In the genomic region with DNA sequence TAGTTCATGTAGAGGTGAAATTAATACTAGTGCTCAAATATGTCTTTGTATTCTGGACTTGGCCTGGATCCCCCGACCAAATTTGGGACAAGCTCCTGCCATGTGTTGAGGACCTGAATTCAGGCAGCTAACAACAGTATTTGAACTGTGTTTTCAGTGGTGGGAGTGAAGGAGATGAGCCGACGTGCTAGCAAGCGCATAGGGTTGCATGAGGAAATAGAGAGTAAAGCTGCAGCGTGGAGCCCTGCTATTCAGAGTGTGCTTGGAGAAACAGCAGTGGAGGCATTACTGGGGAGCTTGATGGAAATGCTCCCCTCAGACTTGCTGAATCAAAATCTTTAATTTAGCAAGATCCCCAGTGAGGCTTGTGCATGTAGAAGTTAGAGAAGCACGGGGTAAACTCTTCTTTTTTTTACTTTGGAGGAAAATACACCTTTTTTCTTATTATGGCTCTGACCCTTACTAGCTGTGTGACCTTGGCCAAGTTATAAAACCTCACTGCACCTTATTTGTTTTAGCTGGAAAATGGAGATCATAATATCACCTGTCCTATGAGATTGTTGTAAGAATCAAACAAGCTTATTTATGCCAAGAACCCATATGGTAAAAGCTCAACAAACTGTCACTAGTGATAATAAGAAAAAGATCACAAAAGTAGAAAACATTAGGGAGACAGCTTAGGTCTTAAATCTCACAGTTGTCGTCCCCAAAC, we compare ENCODE assay signal across 24 cellular contexts.
DNase-seq lines count a peak whose midpoint lies in the region; ATAC-seq and TF ChIP-seq lines count a peak whose summit lies in the region.
"Had no signal": no experiment of that assay in that cellular context is flagged by ENCODE, and none has a peak within 500 bp of the region (broad histone marks: within the 10 kb centered on the region; RNA-seq: fewer than 3 reads in every experiment).

No MANE protein-coding gene starts in this region.

- no peaks in the 10 kb centered on the region for H3K79me1 ChIP-seq in H9 (ENCODE audit: insufficient read depth, low read depth, low read length, poor library complexity, severe bottlenecking)

- H3K4me2 ChIP-seq in H9 (ENCODE audit: insufficient read depth, insufficient read length, low read length) = no peak overlapping the region

- no peak overlapping the region for H3K56ac ChIP-seq in H9 (ENCODE audit: insufficient read length, low read depth, low read length)

- H3K27me3 ChIP-seq in H9 (ENCODE audit: insufficient read depth, low read length) (no peaks in the 10 kb centered on the region), muscle layer of duodenum (ENCODE audit: low read depth, low read length) (no peaks in the 10 kb centered on the region), stomach (no peaks in the 10 kb centered on the region)
- H3K27me3 ChIP-seq: testis had no signal

- no peak for TF ChIP-seq EP300 in stomach (IDR thresholded peaks at IDR 0.05)

- no peaks in the 10 kb centered on the region for H3K23me2 ChIP-seq in H9 (ENCODE audit: insufficient read length, low read depth, low read length, poor library complexity, severe bottlenecking)

- H3K9me3 ChIP-seq in H9 (ENCODE audit: control insufficient read depth, low read depth, low read length) (no peaks in the 10 kb centered on the region), muscle layer of duodenum (ENCODE audit: control insufficient read depth in 1 of 2, low read length in 2 of 2) (no peaks in the 10 kb centered on the region), stomach (no peaks in the 10 kb centered on the region)
- H3K9me3 ChIP-seq: lower lobe of right lung, mucosa of descending colon, prostate gland, testis had no signal

- H4K91ac ChIP-seq in H9 (ENCODE audit: insufficient read length, low read depth, low read length) = peak overlapping the region; percentile 15

- no peak for ATAC-seq in HG03159 (IDR thresholded peaks at IDR 0.05; ENCODE audit: unreplicated experiment)
- ATAC-seq: lower lobe of right lung, mucosa of descending colon had no signal

- H3K23ac ChIP-seq in H9 (ENCODE audit: insufficient read length, low read depth, low read length) = no peak overlapping the region

- H4K8ac ChIP-seq in H9 (replicated peaks; ENCODE audit: insufficient read length, low read depth, low read length) = no peak overlapping the region

- 0 out of 5 replicates have a peak, but pooled peaks cover 0 to 2% of the 10 kb centered on the region in 2 experiments for H3K9me3 Mint-ChIP-seq in H9
- H3K9me3 Mint-ChIP-seq in brain = no peaks in the 10 kb centered on the region
- H3K9me3 Mint-ChIP-seq: activated B cell treated with CpG ODN at 0.5 μM for 24 hours; activated naive CD8-positive, alpha-beta T cell treated with anti-CD3 and anti-CD28 coated beads for 36 hours; CD8-positive, alpha-beta memory T cell; HFFc6 had no signal

- H4K5ac ChIP-seq in H9 (ENCODE audit: insufficient read length, low read depth, low read length) = no peak overlapping the region

- H3K18ac ChIP-seq in H9 (ENCODE audit: insufficient read length, low read depth, low read length) = no peak overlapping the region

- no peak overlapping the region for H3K4ac ChIP-seq in H9 (ENCODE audit: low read depth, low read length)

- no peak overlapping the region for H2BK120ac ChIP-seq in H9 (ENCODE audit: low read depth, low read length, poor library complexity, severe bottlenecking)

- no peaks in the 10 kb centered on the region for H3K79me2 ChIP-seq in H9 (ENCODE audit: insufficient read depth, low read length)

- H3K36me3 Mint-ChIP-seq in H9 (ENCODE audit: insufficient read depth in 1 of 3, low read depth in 3 of 3) (peaks cover 7 to 22% (median 14%) of the 10 kb centered on the region in 3 experiments), brain (no peaks in the 10 kb centered on the region)

- peaks cover 9 to 17% of the 10 kb centered on the region in 2 donors for H3K36me3 ChIP-seq in muscle layer of duodenum (ENCODE audit: control insufficient read depth in 1 of 2, insufficient read depth in 2 of 2, low read length in 2 of 2)
- peaks cover 0 to 18% (median 4%) of the 10 kb centered on the region in 4 donors for H3K36me3 ChIP-seq in stomach
- H3K36me3 ChIP-seq: prostate gland had no signal

- H3K4me3 ChIP-seq in muscle layer of duodenum (ENCODE audit: low read depth in 1 of 2, low read length in 2 of 2) (no peak overlapping the region), stomach (no peak overlapping the region)
- H3K4me3 ChIP-seq: lower lobe of right lung, mucosa of descending colon, prostate gland, testis had no signal

- H3K4me3 Mint-ChIP-seq in H9 = peak overlapping the region in 1 of 2 experiments; percentile 53; a peak in 3 of 5 replicates
- no peak overlapping the region for H3K4me3 Mint-ChIP-seq in brain
- H3K4me3 Mint-ChIP-seq: activated B cell treated with CpG ODN at 0.5 μM for 24 hours; activated naive CD8-positive, alpha-beta T cell treated with anti-CD3 and anti-CD28 coated beads for 36 hours; HFFc6 had no signal

- no peak overlapping the region for H2BK20ac ChIP-seq in H9 (ENCODE audit: low read depth, low read length, poor library complexity, severe bottlenecking)

- H2AFZ ChIP-seq in H9 (ENCODE audit: low read length) = no peak overlapping the region

- H3K14ac ChIP-seq in H9 (ENCODE audit: insufficient read depth, low read length) = peak overlapping the region; percentile 2; the same call in 1 of the 2 replicates

- intact Hi-C loops in stomach (cut with DNase I; ENCODE audit: low total_unique reads) = no loop called here

- H3K27ac Mint-ChIP-seq in H9 (peak overlapping the region; percentile 73 to 99 (median 87); a peak in 6 of 7 replicates), brain (peak overlapping the region in 4 of 5 experiments; percentile 28 to 89 (median 79))
- H3K27ac Mint-ChIP-seq: activated B cell treated with CpG ODN at 0.5 μM for 24 hours; activated naive CD8-positive, alpha-beta T cell treated with anti-CD3 and anti-CD28 coated beads for 36 hours had no signal

- no peak overlapping the region for H2BK15ac ChIP-seq in H9 (ENCODE audit: low read depth, low read length)

- H3K27ac ChIP-seq in H9 (ENCODE audit: insufficient read length, low read depth, low read length) = no peak overlapping the region
- peak overlapping the region; percentile 41 for H3K27ac ChIP-seq in muscle layer of duodenum (ENCODE audit: low read length)
- peak overlapping the region in 3 of 5 donors; percentile 30 to 76 (median 36) for H3K27ac ChIP-seq in stomach
- H3K27ac ChIP-seq: lower lobe of right lung, prostate gland, testis had no signal

- WGBS in H9 (ENCODE audit: extremely low coverage, insufficient read length, low lambda C conversion rate) = no CpG with 5 or more reads among the region's 7 CpGs
- 77 to 89% (median 84%) methylated on average over 7 of the region's 7 CpGs for WGBS in stomach, 5 donors

- H2BK12ac ChIP-seq in H9 (ENCODE audit: insufficient read length, low read depth, low read length) = no peak overlapping the region

- H2BK5ac ChIP-seq in H9 (ENCODE audit: insufficient read length, low read length) = no peak overlapping the region

- no peak overlapping the region for H3K9ac ChIP-seq in H9 (ENCODE audit: extremely low read depth, insufficient read length, low read length)

- H4K20me1 ChIP-seq in H9 (ENCODE audit: control insufficient read depth, insufficient read depth, insufficient read length) = no peaks in the 10 kb centered on the region

- TF ChIP-seq POLR2A in stomach (IDR thresholded peaks at IDR 0.05) = no peak

- no peaks in the 10 kb centered on the region for H3K27me3 Mint-ChIP-seq in H9 (ENCODE audit: low read depth)
- no peaks in the 10 kb centered on the region for H3K27me3 Mint-ChIP-seq in brain
- H3K27me3 Mint-ChIP-seq: activated B cell treated with CpG ODN at 0.5 μM for 24 hours; activated naive CD8-positive, alpha-beta T cell treated with anti-CD3 and anti-CD28 coated beads for 36 hours; CD8-positive, alpha-beta memory T cell had no signal

- no peak overlapping the region for H2AK5ac ChIP-seq in H9 (ENCODE audit: insufficient read length, low read length)

- TF ChIP-seq CTCF in H9 (conservative IDR thresholded peaks at IDR 0.05) = no peak
- TF ChIP-seq CTCF in brain (conservative IDR thresholded peaks at IDR 0.05) = no peak
- TF ChIP-seq CTCF in stomach (IDR thresholded peaks at IDR 0.05) = no peak

- H3T11ph ChIP-seq in H9 (ENCODE audit: low read length) = no peak overlapping the region

- DNase-seq in H9 = no peak
- DNase-seq in stomach = no peak
- DNase-seq in SIG-M5 treated with dmso at 0.1 percent for 504 hours (lab: John Stamatoyannopoulos, UW; ENCODE audit: unreplicated experiment) = no peak
- no peak for DNase-seq in SKM-1 (lab: John Stamatoyannopoulos, UW; ENCODE audit: unreplicated experiment)
- DNase-seq: activated B cell treated with CpG ODN at 0.5 μM for 24 hours; activated CD4-positive, alpha-beta T cell treated with anti-CD3 and anti-CD28 coated beads, Interleukin-2, amount 50 U/mL, for 48 hours; activated CD8-positive, alpha-beta memory T cell treated with anti-CD3 and anti-CD28 coated beads, Interleukin-2, amount 50 U/mL, for 4 hours; activated naive CD8-positive, alpha-beta T cell treated with anti-CD3 and anti-CD28 coated beads for 36 hours; CD8-positive, alpha-beta memory T cell; effector CD4-positive, alpha-beta T cell; foreskin fibroblast; HFFc6; islet precursor cell; lower lobe of right lung; mucosa of descending colon; NCI-H2107; NCI-H446; OCI-M1; SW 1271; testis had no signal

- H3K4me1 ChIP-seq in H9 (ENCODE audit: insufficient read depth, low read length) = peaks cover 10% of the 10 kb centered on the region; the same call in 1 of the 2 replicates
- peaks cover 10 to 84% of the 10 kb centered on the region in 2 donors for H3K4me1 ChIP-seq in muscle layer of duodenum (ENCODE audit: control insufficient read depth in 1 of 2, insufficient read depth in 2 of 2, low read length in 2 of 2)
- H3K4me1 ChIP-seq in stomach = peaks cover 7 to 92% (median 38%) of the 10 kb centered on the region in 4 donors
- H3K4me1 ChIP-seq: lower lobe of right lung had no signal

- peaks cover 31 to 34% of the 10 kb centered on the region in 2 experiments for H3K4me1 Mint-ChIP-seq in H9
- H3K4me1 Mint-ChIP-seq in brain = peaks cover 63% of the 10 kb centered on the region
- H3K4me1 Mint-ChIP-seq: activated B cell treated with CpG ODN at 0.5 μM for 24 hours had no signal
